ENCODE assay signal across 22 cellular contexts in genomic region chr1:107871259-107871658, GRCh38.
DNase-seq lines count a peak whose midpoint lies in the region; ATAC-seq and TF ChIP-seq lines count a peak whose summit lies in the region.
"Had no signal": no experiment of that assay in that cellular context is flagged by ENCODE, and none has a peak within 500 bp of the region (broad histone marks: within the 10 kb centered on the region; RNA-seq: fewer than 3 reads in every experiment).

No MANE protein-coding gene starts in this region.

- H3K4me1 Mint-ChIP-seq in activated CD4-positive, alpha-beta memory T cell treated with anti-CD3 and anti-CD28 coated beads, Interleukin-2, amount 10 ng/mL, durations not matched to agents 7 days and 5 days: peaks cover 8% of the 10 kb centered on the region
- peaks cover 4% of the 10 kb centered on the region for H3K4me1 Mint-ChIP-seq in activated CD4-positive, alpha-beta memory T cell treated with anti-CD3 and anti-CD28 coated beads for 36 hours (ENCODE audit: low read depth)
- H3K4me1 Mint-ChIP-seq in endothelial cell (ENCODE audit: unreplicated experiment): peaks cover 39% of the 10 kb centered on the region
- H3K4me1 Mint-ChIP-seq in stimulated activated effector memory CD8-positive, alpha-beta T cell treated with anti-CD3 and anti-CD28 coated beads, Interleukin-12 subunit alpha, Interleukin-12 subunit beta, amount 100 ng/mL, for 72 hours: peaks cover 32% of the 10 kb centered on the region
- H3K4me1 Mint-ChIP-seq: mesothelial cell of epicardium had no signal

- peaks cover 4% of the 10 kb centered on the region for H3K36me3 ChIP-seq in Karpas-422 (ENCODE audit: insufficient read depth, low read length)
- H3K36me3 ChIP-seq: suprapubic skin, vagina had no signal

- no peak overlapping the region for H2AFZ ChIP-seq in Karpas-422 (ENCODE audit: low read length)

- TF ChIP-seq CTCF in endothelial cell (IDR thresholded peaks at IDR 0.05; ENCODE audit: unreplicated experiment): no peak

- no peaks in the 10 kb centered on the region for H4K20me1 ChIP-seq in Karpas-422 (ENCODE audit: insufficient read depth, low read depth, low read length)

- no peaks in the 10 kb centered on the region for H3K27me3 Mint-ChIP-seq in activated CD4-positive, alpha-beta memory T cell treated with anti-CD3 and anti-CD28 coated beads, Interleukin-2, amount 10 ng/mL, durations not matched to agents 7 days and 5 days
- no peaks in the 10 kb centered on the region for H3K27me3 Mint-ChIP-seq in activated CD4-positive, alpha-beta memory T cell treated with anti-CD3 and anti-CD28 coated beads for 36 hours
- H3K27me3 Mint-ChIP-seq in endothelial cell (ENCODE audit: unreplicated experiment): peaks cover 10% of the 10 kb centered on the region

- H3K27ac ChIP-seq in Karpas-422 (ENCODE audit: low read length): no peak overlapping the region
- H3K27ac ChIP-seq: A549, RWPE1, suprapubic skin, vagina had no signal

- peak; percentile 91 for ATAC-seq in stimulated activated effector memory CD8-positive, alpha-beta T cell treated with anti-CD3 and anti-CD28 coated beads, Interleukin-12 subunit alpha, Interleukin-12 subunit beta, amount 100 ng/mL, for 72 hours
- ATAC-seq in GM21619 (IDR thresholded peaks at IDR 0.05; ENCODE audit: unreplicated experiment) (no peak), HG02973 (IDR thresholded peaks at IDR 0.05; ENCODE audit: unreplicated experiment) (no peak)
- ATAC-seq: A549 had no signal

- H3K36me3 Mint-ChIP-seq in activated CD4-positive, alpha-beta memory T cell treated with anti-CD3 and anti-CD28 coated beads, Interleukin-2, amount 10 ng/mL, durations not matched to agents 7 days and 5 days (ENCODE audit: low read depth): no peaks in the 10 kb centered on the region
- H3K36me3 Mint-ChIP-seq in activated CD4-positive, alpha-beta memory T cell treated with anti-CD3 and anti-CD28 coated beads for 36 hours: peaks cover 5% of the 10 kb centered on the region
- H3K36me3 Mint-ChIP-seq in endothelial cell (ENCODE audit: low read depth, unreplicated experiment): peaks cover 45% of the 10 kb centered on the region
- no peaks in the 10 kb centered on the region for H3K36me3 Mint-ChIP-seq in stimulated activated effector memory CD8-positive, alpha-beta T cell treated with anti-CD3 and anti-CD28 coated beads, Interleukin-12 subunit alpha, Interleukin-12 subunit beta, amount 100 ng/mL, for 72 hours
- H3K36me3 Mint-ChIP-seq: mesothelial cell of epicardium had no signal

- POLR2A ChIA-PET in activated CD4-positive, alpha-beta memory T cell treated with anti-CD3 and anti-CD28 coated beads, Interleukin-2, amount 10 ng/mL, durations not matched to agents 7 days and 5 days (lab: Charles Lee): no interaction called here
- POLR2A ChIA-PET in activated CD4-positive, alpha-beta memory T cell treated with anti-CD3 and anti-CD28 coated beads for 36 hours (lab: Charles Lee): interaction anchor here (1.0 kb wide), 1 partner anchor 50 kb away, joined by 5 read pairs; no protein-coding TSS in a partner anchor

- intact Hi-C loops in activated CD4-positive, alpha-beta memory T cell treated with anti-CD3 and anti-CD28 coated beads for 36 hours (cut with micrococcal nuclease): loop anchor here (1.0 kb wide), 2 partner anchors 50 to 65 kb away; no protein-coding TSS in a partner anchor

- DNase-seq in activated CD4-positive, alpha-beta memory T cell treated with anti-CD3 and anti-CD28 coated beads, Interleukin-2, amount 10 ng/mL, durations not matched to agents 7 days and 5 days: no peak
- no peak for DNase-seq in activated CD4-positive, alpha-beta memory T cell treated with anti-CD3 and anti-CD28 coated beads for 36 hours
- DNase-seq in Karpas-422: peak; percentile 7
- no peak for DNase-seq in endothelial cell (ENCODE audit: low spot score)
- DNase-seq in stimulated activated effector memory CD8-positive, alpha-beta T cell treated with anti-CD3 and anti-CD28 coated beads, Interleukin-12 subunit alpha, Interleukin-12 subunit beta, amount 100 ng/mL, for 72 hours (ENCODE audit: low spot score in 2 of 2): no peak
- no peak for DNase-seq in NCI-H1105 treated with DMSO at 0.1 percent for 48 hours (lab: John Stamatoyannopoulos, UW)
- DNase-seq: activated CD4-positive, alpha-beta T cell treated with anti-CD3 and anti-CD28 coated beads, Interleukin-2, amount 50 U/mL, for 48 hours; amniotic stem cell; C1 segment of cervical spinal cord; GF-D8; KBM-7; left cardiac atrium; NCI-H2081; NK-92 treated with Interleukin-12 subunit alpha and Interleukin-12 subunit beta, amount 100 ng/mL, for 24 hours; stimulated activated CD4-positive, alpha-beta T cell treated with anti-CD3 and anti-CD28 coated beads, Interleukin-4, amount 100 ng/mL, for 4 hours had no signal

- no peaks in the 10 kb centered on the region for H3K9me3 Mint-ChIP-seq in activated CD4-positive, alpha-beta memory T cell treated with anti-CD3 and anti-CD28 coated beads, Interleukin-2, amount 10 ng/mL, durations not matched to agents 7 days and 5 days
- H3K9me3 Mint-ChIP-seq in activated CD4-positive, alpha-beta memory T cell treated with anti-CD3 and anti-CD28 coated beads for 36 hours: peaks cover 2% of the 10 kb centered on the region
- no peaks in the 10 kb centered on the region for H3K9me3 Mint-ChIP-seq in endothelial cell (ENCODE audit: unreplicated experiment)
- peaks cover 2% of the 10 kb centered on the region for H3K9me3 Mint-ChIP-seq in stimulated activated effector memory CD8-positive, alpha-beta T cell treated with anti-CD3 and anti-CD28 coated beads, Interleukin-12 subunit alpha, Interleukin-12 subunit beta, amount 100 ng/mL, for 72 hours

- no peaks in the 10 kb centered on the region for H3K9me2 ChIP-seq in Karpas-422 (replicated peaks; ENCODE audit: insufficient read depth, low read length)

- no peaks in the 10 kb centered on the region for H3K27me3 ChIP-seq in Karpas-422 (ENCODE audit: low read length)
- H3K27me3 ChIP-seq: suprapubic skin, vagina had no signal

- peak overlapping the region; percentile 18 for H3K27ac Mint-ChIP-seq in activated CD4-positive, alpha-beta memory T cell treated with anti-CD3 and anti-CD28 coated beads, Interleukin-2, amount 10 ng/mL, durations not matched to agents 7 days and 5 days
- H3K27ac Mint-ChIP-seq in activated CD4-positive, alpha-beta memory T cell treated with anti-CD3 and anti-CD28 coated beads for 36 hours: no peak overlapping the region
- H3K27ac Mint-ChIP-seq in endothelial cell (ENCODE audit: unreplicated experiment): peak overlapping the region; percentile 36
- H3K27ac Mint-ChIP-seq in stimulated activated effector memory CD8-positive, alpha-beta T cell treated with anti-CD3 and anti-CD28 coated beads, Interleukin-12 subunit alpha, Interleukin-12 subunit beta, amount 100 ng/mL, for 72 hours: peak overlapping the region; percentile 88
- H3K27ac Mint-ChIP-seq: mesothelial cell of epicardium had no signal

- no peak overlapping the region for H3K4me3 ChIP-seq in Karpas-422 (ENCODE audit: low read length)
- H3K4me3 ChIP-seq: A549, suprapubic skin, vagina had no signal

- H3K9me3 ChIP-seq in Karpas-422 (ENCODE audit: low read length): peaks cover 3% of the 10 kb centered on the region; the same call in 1 of the 2 replicates
- H3K9me3 ChIP-seq: A549, suprapubic skin, vagina had no signal

- no peaks in the 10 kb centered on the region for H3K79me2 ChIP-seq in Karpas-422 (ENCODE audit: low read length)

- H3K4me2 ChIP-seq in Karpas-422 (ENCODE audit: low read depth, low read length, poor library complexity, severe bottlenecking): no peak overlapping the region
- H3K4me2 ChIP-seq: A549 had no signal

- no peak overlapping the region for H3K9ac ChIP-seq in Karpas-422 (ENCODE audit: low read length)

- H3K4me1 ChIP-seq in Karpas-422 (ENCODE audit: low read length): peaks cover 17% of the 10 kb centered on the region
- H3K4me1 ChIP-seq: A549, vagina had no signal

- no peak overlapping the region for H3K4me3 Mint-ChIP-seq in activated CD4-positive, alpha-beta memory T cell treated with anti-CD3 and anti-CD28 coated beads, Interleukin-2, amount 10 ng/mL, durations not matched to agents 7 days and 5 days
- no peak overlapping the region for H3K4me3 Mint-ChIP-seq in activated CD4-positive, alpha-beta memory T cell treated with anti-CD3 and anti-CD28 coated beads for 36 hours
- H3K4me3 Mint-ChIP-seq in endothelial cell (ENCODE audit: unreplicated experiment): peak overlapping the region; percentile 10
- peak overlapping the region; percentile 27 for H3K4me3 Mint-ChIP-seq in stimulated activated effector memory CD8-positive, alpha-beta T cell treated with anti-CD3 and anti-CD28 coated beads, Interleukin-12 subunit alpha, Interleukin-12 subunit beta, amount 100 ng/mL, for 72 hours
- H3K4me3 Mint-ChIP-seq: mesothelial cell of epicardium had no signal

- CTCF ChIA-PET in activated CD4-positive, alpha-beta memory T cell treated with anti-CD3 and anti-CD28 coated beads, Interleukin-2, amount 10 ng/mL, durations not matched to agents 7 days and 5 days (lab: Charles Lee): interaction anchor here (0.8 kb wide), 1 partner anchor 20 kb away, joined by 4 read pairs; no protein-coding TSS in a partner anchor
- CTCF ChIA-PET in activated CD4-positive, alpha-beta memory T cell treated with anti-CD3 and anti-CD28 coated beads for 36 hours (lab: Charles Lee): interaction anchor here (0.7 to 0.9 kb wide), 2 partner anchors 45 to 89 kb away, joined by 3 read pairs; no protein-coding TSS in a partner anchor

Comparison
In these comparisons a context has a peak if more than half of its experiments do, and no peak if none do; other contexts are left out.
1. H3K4me3 Mint-ChIP-seq: peak in endothelial cell (single experiment) and stimulated activated effector memory CD8-positive, alpha-beta T cell treated with anti-CD3 and anti-CD28 coated beads, Interleukin-12 subunit alpha, Interleukin-12 subunit beta, amount 100 ng/mL, for 72 hours (single experiment); none in activated CD4-positive, alpha-beta memory T cell treated with anti-CD3 and anti-CD28 coated beads, Interleukin-2, amount 10 ng/mL, durations not matched to agents 7 days and 5 days (single experiment) and activated CD4-positive, alpha-beta memory T cell treated with anti-CD3 and anti-CD28 coated beads for 36 hours (single experiment).